ENCODE assay signal across 1 cellular context in the genomic region with DNA sequence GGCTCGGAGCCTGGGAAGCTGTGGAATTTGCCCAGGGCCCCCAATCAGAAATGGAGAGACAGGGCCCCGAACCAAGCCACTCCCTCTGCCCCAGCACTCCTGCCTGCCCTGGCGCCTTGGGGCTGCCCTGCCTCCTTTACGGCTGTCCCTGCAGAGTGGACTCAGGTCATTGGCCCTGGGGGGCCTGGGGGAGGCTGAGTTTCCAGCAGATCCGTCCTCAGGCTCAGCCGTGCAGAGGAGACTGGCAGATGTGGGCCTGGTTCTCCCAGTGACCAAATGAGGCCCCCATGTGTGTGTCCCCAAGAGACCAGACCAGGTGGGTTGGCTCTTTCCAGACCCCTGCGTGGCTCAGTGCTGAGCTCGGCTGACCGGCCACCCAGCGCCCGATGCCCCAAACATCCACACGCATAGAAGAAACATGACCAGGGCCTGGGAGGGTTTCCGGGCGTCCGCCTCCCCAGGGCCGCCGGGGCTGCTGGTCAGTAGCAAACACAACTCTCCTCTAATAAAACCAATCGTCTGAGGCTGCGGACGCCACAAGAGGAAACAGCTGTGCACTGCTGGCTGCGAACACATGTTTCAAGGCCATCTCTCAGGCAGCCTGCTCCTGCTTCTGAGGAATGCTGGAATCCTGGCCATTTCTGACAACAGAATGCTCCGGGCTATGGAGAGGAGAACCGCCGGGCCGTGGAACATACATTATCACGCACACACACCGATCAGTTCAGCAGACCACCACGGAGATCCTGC.
TF ChIP-seq lines count a peak whose summit lies in the region.

No MANE protein-coding gene starts in this region.

TF ChIP-seq in HepG2, 621 proteins besides CTCF, POLR2A, EP300 and RAD21:
- TF ChIP-seq, protein P1, sequence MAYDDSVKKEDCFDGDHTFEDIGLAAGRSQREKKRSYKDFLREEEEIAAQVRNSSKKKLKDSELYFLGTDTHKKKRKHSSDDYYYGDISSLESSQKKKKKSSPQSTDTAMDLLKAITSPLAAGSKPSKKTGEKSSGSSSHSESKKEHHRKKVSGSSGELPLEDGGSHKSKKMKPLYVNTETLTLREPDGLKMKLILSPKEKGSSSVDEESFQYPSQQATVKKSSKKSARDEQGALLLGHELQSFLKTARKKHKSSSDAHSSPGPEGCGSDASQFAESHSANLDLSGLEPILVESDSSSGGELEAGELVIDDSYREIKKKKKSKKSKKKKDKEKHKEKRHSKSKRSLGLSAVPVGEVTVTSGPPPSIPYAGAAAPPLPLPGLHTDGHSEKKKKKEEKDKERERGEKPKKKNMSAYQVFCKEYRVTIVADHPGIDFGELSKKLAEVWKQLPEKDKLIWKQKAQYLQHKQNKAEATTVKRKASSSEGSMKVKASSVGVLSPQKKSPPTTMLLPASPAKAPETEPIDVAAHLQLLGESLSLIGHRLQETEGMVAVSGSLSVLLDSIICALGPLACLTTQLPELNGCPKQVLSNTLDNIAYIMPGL (CRISPR knock-in tag; IDR thresholded peaks at IDR 0.05; ENCODE audit: borderline replicate concordance in 1 of 2, low read depth in 1 of 2) = peak in 1 of 2 experiments; percentile 46; a peak in 1 of 4 replicates
- TF ChIP-seq ELF3 (CRISPR knock-in tag; IDR thresholded peaks at IDR 0.05) (peak; percentile 66; the same call in 1 of the 2 replicates), FOXA3 (CRISPR knock-in tag; IDR thresholded peaks at IDR 0.05) (0 out of 2 replicates have a peak, but pooled peaks have one; percentile 12), SAP130 (CRISPR knock-in tag; IDR thresholded peaks at IDR 0.05; ENCODE audit: low read depth) (0 out of 2 replicates have a peak, but pooled peaks have one; percentile 41), KLF11 (CRISPR knock-in tag; IDR thresholded peaks at IDR 0.05) (0 out of 2 replicates have a peak, but pooled peaks have one; percentile 39), SOX5 (CRISPR knock-in tag; IDR thresholded peaks at IDR 0.05; ENCODE audit: borderline replicate concordance) (0 out of 2 replicates have a peak, but pooled peaks have one; percentile 15), TEAD3 (CRISPR knock-in tag; optimal IDR thresholded peaks at IDR 0.05; ENCODE audit: borderline replicate concordance) (peak; percentile 63), ZNF451 (CRISPR knock-in tag; IDR thresholded peaks at IDR 0.05) (no peak), ZNF251 (CRISPR knock-in tag; IDR thresholded peaks at IDR 0.05) (no peak), ZFX (CRISPR knock-in tag; IDR thresholded peaks at IDR 0.05; ENCODE audit: low read depth) (0 out of 2 replicates have a peak, but pooled peaks have one; percentile 18), LCORL (IDR thresholded peaks at IDR 0.05) (no peak), LCORL (CRISPR knock-in tag; IDR thresholded peaks at IDR 0.05) (no peak), KLF16 (CRISPR knock-in tag; IDR thresholded peaks at IDR 0.05) (no peak), GABPB1 (CRISPR knock-in tag; IDR thresholded peaks at IDR 0.05) (peak; percentile 20; the same call in 1 of the 2 replicates), ERF (CRISPR knock-in tag; IDR thresholded peaks at IDR 0.05) (0 out of 2 replicates have a peak, but pooled peaks have one; percentile 38), ZNF296 (CRISPR knock-in tag; conservative IDR thresholded peaks at IDR 0.05) (0 out of 2 replicates have a peak, but pooled peaks have one; percentile 21), ZFY (CRISPR knock-in tag; IDR thresholded peaks at IDR 0.05) (no peak), TSC22D2 (CRISPR knock-in tag; IDR thresholded peaks at IDR 0.05; ENCODE audit: borderline replicate concordance) (0 out of 2 replicates have a peak, but pooled peaks have one; percentile 36), MYC (CRISPR knock-in tag; IDR thresholded peaks at IDR 0.05; ENCODE audit: borderline replicate concordance) (peak; percentile 16; the same call in 1 of the 2 replicates)
- TF ChIP-seq, protein P2, sequence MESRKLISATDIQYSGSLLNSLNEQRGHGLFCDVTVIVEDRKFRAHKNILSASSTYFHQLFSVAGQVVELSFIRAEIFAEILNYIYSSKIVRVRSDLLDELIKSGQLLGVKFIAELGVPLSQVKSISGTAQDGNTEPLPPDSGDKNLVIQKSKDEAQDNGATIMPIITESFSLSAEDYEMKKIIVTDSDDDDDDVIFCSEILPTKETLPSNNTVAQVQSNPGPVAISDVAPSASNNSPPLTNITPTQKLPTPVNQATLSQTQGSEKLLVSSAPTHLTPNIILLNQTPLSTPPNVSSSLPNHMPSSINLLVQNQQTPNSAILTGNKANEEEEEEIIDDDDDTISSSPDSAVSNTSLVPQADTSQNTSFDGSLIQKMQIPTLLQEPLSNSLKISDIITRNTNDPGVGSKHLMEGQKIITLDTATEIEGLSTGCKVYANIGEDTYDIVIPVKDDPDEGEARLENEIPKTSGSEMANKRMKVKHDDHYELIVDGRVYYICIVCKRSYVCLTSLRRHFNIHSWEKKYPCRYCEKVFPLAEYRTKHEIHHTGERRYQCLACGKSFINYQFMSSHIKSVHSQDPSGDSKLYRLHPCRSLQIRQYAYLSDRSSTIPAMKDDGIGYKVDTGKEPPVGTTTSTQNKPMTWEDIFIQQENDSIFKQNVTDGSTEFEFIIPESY (CRISPR knock-in tag; IDR thresholded peaks at IDR 0.05) = 0 out of 2 replicates have a peak, but pooled peaks have one; percentile 11
- TF ChIP-seq, protein P3, sequence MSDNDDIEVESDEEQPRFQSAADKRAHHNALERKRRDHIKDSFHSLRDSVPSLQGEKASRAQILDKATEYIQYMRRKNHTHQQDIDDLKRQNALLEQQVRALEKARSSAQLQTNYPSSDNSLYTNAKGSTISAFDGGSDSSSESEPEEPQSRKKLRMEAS (IDR thresholded peaks at IDR 0.05) = peak; percentile 28; the same call in 1 of the 2 replicates
- TF ChIP-seq, protein P4, sequence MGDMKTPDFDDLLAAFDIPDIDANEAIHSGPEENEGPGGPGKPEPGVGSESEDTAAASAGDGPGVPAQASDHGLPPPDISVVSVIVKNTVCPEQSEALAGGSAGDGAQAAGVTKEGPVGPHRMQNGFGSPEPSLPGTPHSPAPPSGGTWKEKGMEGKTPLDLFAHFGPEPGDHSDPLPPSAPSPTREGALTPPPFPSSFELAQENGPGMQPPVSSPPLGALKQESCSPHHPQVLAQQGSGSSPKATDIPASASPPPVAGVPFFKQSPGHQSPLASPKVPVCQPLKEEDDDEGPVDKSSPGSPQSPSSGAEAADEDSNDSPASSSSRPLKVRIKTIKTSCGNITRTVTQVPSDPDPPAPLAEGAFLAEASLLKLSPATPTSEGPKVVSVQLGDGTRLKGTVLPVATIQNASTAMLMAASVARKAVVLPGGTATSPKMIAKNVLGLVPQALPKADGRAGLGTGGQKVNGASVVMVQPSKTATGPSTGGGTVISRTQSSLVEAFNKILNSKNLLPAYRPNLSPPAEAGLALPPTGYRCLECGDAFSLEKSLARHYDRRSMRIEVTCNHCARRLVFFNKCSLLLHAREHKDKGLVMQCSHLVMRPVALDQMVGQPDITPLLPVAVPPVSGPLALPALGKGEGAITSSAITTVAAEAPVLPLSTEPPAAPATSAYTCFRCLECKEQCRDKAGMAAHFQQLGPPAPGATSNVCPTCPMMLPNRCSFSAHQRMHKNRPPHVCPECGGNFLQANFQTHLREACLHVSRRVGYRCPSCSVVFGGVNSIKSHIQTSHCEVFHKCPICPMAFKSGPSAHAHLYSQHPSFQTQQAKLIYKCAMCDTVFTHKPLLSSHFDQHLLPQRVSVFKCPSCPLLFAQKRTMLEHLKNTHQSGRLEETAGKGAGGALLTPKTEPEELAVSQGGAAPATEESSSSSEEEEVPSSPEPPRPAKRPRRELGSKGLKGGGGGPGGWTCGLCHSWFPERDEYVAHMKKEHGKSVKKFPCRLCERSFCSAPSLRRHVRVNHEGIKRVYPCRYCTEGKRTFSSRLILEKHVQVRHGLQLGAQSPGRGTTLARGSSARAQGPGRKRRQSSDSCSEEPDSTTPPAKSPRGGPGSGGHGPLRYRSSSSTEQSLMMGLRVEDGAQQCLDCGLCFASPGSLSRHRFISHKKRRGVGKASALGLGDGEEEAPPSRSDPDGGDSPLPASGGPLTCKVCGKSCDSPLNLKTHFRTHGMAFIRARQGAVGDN (CRISPR knock-in tag; IDR thresholded peaks at IDR 0.05) = peak; percentile 67
- TF ChIP-seq, protein P5, sequence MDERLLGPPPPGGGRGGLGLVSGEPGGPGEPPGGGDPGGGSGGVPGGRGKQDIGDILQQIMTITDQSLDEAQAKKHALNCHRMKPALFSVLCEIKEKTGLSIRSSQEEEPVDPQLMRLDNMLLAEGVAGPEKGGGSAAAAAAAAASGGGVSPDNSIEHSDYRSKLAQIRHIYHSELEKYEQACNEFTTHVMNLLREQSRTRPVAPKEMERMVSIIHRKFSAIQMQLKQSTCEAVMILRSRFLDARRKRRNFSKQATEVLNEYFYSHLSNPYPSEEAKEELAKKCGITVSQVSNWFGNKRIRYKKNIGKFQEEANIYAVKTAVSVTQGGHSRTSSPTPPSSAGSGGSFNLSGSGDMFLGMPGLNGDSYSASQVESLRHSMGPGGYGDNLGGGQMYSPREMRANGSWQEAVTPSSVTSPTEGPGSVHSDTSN (CRISPR knock-in tag; IDR thresholded peaks at IDR 0.05) = no peak
- TF ChIP-seq, protein P6, sequence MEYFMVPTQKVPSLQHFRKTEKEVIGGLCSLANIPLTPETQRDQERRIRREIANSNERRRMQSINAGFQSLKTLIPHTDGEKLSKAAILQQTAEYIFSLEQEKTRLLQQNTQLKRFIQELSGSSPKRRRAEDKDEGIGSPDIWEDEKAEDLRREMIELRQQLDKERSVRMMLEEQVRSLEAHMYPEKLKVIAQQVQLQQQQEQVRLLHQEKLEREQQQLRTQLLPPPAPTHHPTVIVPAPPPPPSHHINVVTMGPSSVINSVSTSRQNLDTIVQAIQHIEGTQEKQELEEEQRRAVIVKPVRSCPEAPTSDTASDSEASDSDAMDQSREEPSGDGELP (IDR thresholded peaks at IDR 0.05; ENCODE audit: borderline replicate concordance, low read depth) = peak; percentile 93; the same call in 1 of the 2 replicates
- TF ChIP-seq, protein P7, sequence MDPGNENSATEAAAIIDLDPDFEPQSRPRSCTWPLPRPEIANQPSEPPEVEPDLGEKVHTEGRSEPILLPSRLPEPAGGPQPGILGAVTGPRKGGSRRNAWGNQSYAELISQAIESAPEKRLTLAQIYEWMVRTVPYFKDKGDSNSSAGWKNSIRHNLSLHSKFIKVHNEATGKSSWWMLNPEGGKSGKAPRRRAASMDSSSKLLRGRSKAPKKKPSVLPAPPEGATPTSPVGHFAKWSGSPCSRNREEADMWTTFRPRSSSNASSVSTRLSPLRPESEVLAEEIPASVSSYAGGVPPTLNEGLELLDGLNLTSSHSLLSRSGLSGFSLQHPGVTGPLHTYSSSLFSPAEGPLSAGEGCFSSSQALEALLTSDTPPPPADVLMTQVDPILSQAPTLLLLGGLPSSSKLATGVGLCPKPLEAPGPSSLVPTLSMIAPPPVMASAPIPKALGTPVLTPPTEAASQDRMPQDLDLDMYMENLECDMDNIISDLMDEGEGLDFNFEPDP (CRISPR knock-in tag; conservative IDR thresholded peaks at IDR 0.05) = 0 out of 2 replicates have a peak, but pooled peaks have one; percentile 49
- TF ChIP-seq, protein P8, sequence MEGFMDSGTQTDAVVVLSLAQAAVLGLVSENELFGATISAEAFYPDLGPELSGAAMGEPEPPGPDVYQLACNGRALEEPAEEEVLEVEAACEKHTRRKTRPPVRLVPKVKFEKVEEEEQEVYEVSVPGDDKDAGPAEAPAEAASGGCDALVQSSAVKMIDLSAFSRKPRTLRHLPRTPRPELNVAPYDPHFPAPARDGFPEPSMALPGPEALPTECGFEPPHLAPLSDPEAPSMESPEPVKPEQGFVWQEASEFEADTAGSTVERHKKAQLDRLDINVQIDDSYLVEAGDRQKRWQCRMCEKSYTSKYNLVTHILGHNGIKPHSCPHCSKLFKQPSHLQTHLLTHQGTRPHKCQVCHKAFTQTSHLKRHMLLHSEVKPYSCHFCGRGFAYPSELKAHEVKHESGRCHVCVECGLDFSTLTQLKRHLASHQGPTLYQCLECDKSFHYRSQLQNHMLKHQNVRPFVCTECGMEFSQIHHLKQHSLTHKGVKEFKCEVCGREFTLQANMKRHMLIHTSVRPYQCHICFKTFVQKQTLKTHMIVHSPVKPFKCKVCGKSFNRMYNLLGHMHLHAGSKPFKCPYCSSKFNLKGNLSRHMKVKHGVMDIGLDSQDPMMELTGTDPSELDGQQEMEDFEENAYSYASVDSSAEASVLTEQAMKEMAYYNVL (CRISPR knock-in tag; IDR thresholded peaks at IDR 0.05; ENCODE audit: borderline replicate concordance) = no peak
- TF ChIP-seq, protein P9, sequence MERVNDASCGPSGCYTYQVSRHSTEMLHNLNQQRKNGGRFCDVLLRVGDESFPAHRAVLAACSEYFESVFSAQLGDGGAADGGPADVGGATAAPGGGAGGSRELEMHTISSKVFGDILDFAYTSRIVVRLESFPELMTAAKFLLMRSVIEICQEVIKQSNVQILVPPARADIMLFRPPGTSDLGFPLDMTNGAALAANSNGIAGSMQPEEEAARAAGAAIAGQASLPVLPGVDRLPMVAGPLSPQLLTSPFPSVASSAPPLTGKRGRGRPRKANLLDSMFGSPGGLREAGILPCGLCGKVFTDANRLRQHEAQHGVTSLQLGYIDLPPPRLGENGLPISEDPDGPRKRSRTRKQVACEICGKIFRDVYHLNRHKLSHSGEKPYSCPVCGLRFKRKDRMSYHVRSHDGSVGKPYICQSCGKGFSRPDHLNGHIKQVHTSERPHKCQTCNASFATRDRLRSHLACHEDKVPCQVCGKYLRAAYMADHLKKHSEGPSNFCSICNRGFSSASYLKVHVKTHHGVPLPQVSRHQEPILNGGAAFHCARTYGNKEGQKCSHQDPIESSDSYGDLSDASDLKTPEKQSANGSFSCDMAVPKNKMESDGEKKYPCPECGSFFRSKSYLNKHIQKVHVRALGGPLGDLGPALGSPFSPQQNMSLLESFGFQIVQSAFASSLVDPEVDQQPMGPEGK (CRISPR knock-in tag; IDR thresholded peaks at IDR 0.05) = peak; percentile 62; the same call in 1 of the 2 replicates
- TF ChIP-seq, protein P10, sequence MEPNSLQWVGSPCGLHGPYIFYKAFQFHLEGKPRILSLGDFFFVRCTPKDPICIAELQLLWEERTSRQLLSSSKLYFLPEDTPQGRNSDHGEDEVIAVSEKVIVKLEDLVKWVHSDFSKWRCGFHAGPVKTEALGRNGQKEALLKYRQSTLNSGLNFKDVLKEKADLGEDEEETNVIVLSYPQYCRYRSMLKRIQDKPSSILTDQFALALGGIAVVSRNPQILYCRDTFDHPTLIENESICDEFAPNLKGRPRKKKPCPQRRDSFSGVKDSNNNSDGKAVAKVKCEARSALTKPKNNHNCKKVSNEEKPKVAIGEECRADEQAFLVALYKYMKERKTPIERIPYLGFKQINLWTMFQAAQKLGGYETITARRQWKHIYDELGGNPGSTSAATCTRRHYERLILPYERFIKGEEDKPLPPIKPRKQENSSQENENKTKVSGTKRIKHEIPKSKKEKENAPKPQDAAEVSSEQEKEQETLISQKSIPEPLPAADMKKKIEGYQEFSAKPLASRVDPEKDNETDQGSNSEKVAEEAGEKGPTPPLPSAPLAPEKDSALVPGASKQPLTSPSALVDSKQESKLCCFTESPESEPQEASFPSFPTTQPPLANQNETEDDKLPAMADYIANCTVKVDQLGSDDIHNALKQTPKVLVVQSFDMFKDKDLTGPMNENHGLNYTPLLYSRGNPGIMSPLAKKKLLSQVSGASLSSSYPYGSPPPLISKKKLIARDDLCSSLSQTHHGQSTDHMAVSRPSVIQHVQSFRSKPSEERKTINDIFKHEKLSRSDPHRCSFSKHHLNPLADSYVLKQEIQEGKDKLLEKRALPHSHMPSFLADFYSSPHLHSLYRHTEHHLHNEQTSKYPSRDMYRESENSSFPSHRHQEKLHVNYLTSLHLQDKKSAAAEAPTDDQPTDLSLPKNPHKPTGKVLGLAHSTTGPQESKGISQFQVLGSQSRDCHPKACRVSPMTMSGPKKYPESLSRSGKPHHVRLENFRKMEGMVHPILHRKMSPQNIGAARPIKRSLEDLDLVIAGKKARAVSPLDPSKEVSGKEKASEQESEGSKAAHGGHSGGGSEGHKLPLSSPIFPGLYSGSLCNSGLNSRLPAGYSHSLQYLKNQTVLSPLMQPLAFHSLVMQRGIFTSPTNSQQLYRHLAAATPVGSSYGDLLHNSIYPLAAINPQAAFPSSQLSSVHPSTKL (CRISPR knock-in tag; IDR thresholded peaks at IDR 0.05) = 0 out of 2 replicates have a peak, but pooled peaks have one; percentile 34
TF ChIP-seq in HepG2: peak in this region for 20.
